11 cellular contexts compared by ENCODE assay signal in genomic region chr1:230153655-230154296, GRCh38.
DNase-seq lines count a peak whose midpoint lies in the region; ATAC-seq and TF ChIP-seq lines count a peak whose summit lies in the region.
"Had no signal": no experiment of that assay in that cellular context is flagged by ENCODE, and none has a peak within 500 bp of the region (broad histone marks: within the 10 kb centered on the region; RNA-seq: fewer than 3 reads in every experiment).

No MANE protein-coding gene starts in this region.

- H2AK5ac ChIP-seq in H9 (ENCODE audit: insufficient read length, low read length): no peak overlapping the region

- no peak overlapping the region for H2BK15ac ChIP-seq in H9 (ENCODE audit: low read depth, low read length)

- no peaks in the 10 kb centered on the region for H3K9me3 Mint-ChIP-seq in H9
- H3K9me3 Mint-ChIP-seq in Calu3 (ENCODE audit: low read depth, unreplicated experiment): no peaks in the 10 kb centered on the region
- peaks cover 5% of the 10 kb centered on the region for H3K9me3 Mint-ChIP-seq in osteocyte (ENCODE audit: unreplicated experiment)
- H3K9me3 Mint-ChIP-seq: naive B cell had no signal

- peak overlapping the region in 2 of 3 experiments; percentile 29 to 78; a peak in 1 of 7 replicates for H3K27ac Mint-ChIP-seq in H9
- no peak overlapping the region for H3K27ac Mint-ChIP-seq in Calu3 (ENCODE audit: unreplicated experiment)
- H3K27ac Mint-ChIP-seq in osteocyte (ENCODE audit: unreplicated experiment): no peak overlapping the region

- ATAC-seq in GM18907 (IDR thresholded peaks at IDR 0.05; ENCODE audit: unreplicated experiment): no peak

- H4K91ac ChIP-seq in H9 (ENCODE audit: insufficient read length, low read depth, low read length): no peak overlapping the region

- H2AFZ ChIP-seq in H9 (ENCODE audit: low read length): no peak overlapping the region

- no TSS peak for BruUV-seq in Calu3 (replicated peaks; lab: Mats Ljungman, UMichigan)

- H2BK120ac ChIP-seq in H9 (ENCODE audit: low read depth, low read length, poor library complexity, severe bottlenecking): no peak overlapping the region

- no peak overlapping the region for H4K5ac ChIP-seq in H9 (ENCODE audit: insufficient read length, low read depth, low read length)

- H3K23me2 ChIP-seq in H9 (ENCODE audit: insufficient read length, low read depth, low read length, poor library complexity, severe bottlenecking): no peaks in the 10 kb centered on the region

- H3K18ac ChIP-seq in H9 (ENCODE audit: insufficient read length, low read depth, low read length): no peak overlapping the region

- H3K4me3 Mint-ChIP-seq in H9: no peak overlapping the region
- H3K4me3 Mint-ChIP-seq in Calu3 (ENCODE audit: low read depth, unreplicated experiment): no peak overlapping the region
- H3K4me3 Mint-ChIP-seq in osteocyte (ENCODE audit: unreplicated experiment): no peak overlapping the region

- H3K36me3 ChIP-seq in right atrium auricular region: no peaks in the 10 kb centered on the region
- no peaks in the 10 kb centered on the region for H3K36me3 ChIP-seq in sigmoid colon
- no peaks in the 10 kb centered on the region for H3K36me3 ChIP-seq in ascending aorta

- intact Hi-C loops in sigmoid colon (cut with DNase I): no loop called here
- intact Hi-C loops in Calu3 (cut with micrococcal nuclease; ENCODE audit: unreplicated experiment): no loop called here
- intact Hi-C loops in ascending aorta (cut with DNase I): no loop called here

- TF ChIP-seq CTCF in H9 (conservative IDR thresholded peaks at IDR 0.05): no peak
- TF ChIP-seq CTCF in right atrium auricular region (IDR thresholded peaks at IDR 0.05): no peak
- TF ChIP-seq CTCF in sigmoid colon (IDR thresholded peaks at IDR 0.05): no peak
- no peak for TF ChIP-seq CTCF in Calu3 (IDR thresholded peaks at IDR 0.05; ENCODE audit: unreplicated experiment)
- TF ChIP-seq CTCF in ascending aorta (IDR thresholded peaks at IDR 0.05): no peak
- no peak for TF ChIP-seq CTCF in osteocyte (IDR thresholded peaks at IDR 0.05)

- no peak overlapping the region for H3K4ac ChIP-seq in H9 (ENCODE audit: low read depth, low read length)

- no peak overlapping the region for H3K56ac ChIP-seq in H9 (ENCODE audit: insufficient read length, low read depth, low read length)

- TF ChIP-seq EP300 in sigmoid colon (IDR thresholded peaks at IDR 0.05): no peak

- no CpG with 5 or more reads among the region's 10 CpGs for WGBS in H9 (ENCODE audit: extremely low coverage, insufficient read length, low lambda C conversion rate)
- 45 to 64% (median 46%) methylated on average over 10 of the region's 10 CpGs for WGBS in adipose tissue, 3 donors
- WGBS in sigmoid colon, 2 donors: 81 to 86% methylated on average over 10 of the region's 10 CpGs

- no peaks in the 10 kb centered on the region for H4K20me1 ChIP-seq in H9 (ENCODE audit: control insufficient read depth, insufficient read depth, insufficient read length)

- H3K27ac ChIP-seq in H9 (ENCODE audit: insufficient read length, low read depth, low read length) (no peak overlapping the region), adipose tissue (ENCODE audit: low read depth, low read length) (peak overlapping the region; percentile 40), right atrium auricular region (peak overlapping the region; percentile 55 to 71), sigmoid colon (peak overlapping the region; percentile 47 to 59 (median 54)), ascending aorta (no peak overlapping the region)

- no peaks in the 10 kb centered on the region; the same call in 1 of the 2 replicates for H3K79me2 ChIP-seq in H9 (ENCODE audit: insufficient read depth, low read length)

- H3K23ac ChIP-seq in H9 (ENCODE audit: insufficient read length, low read depth, low read length): no peak overlapping the region

- H3T11ph ChIP-seq in H9 (ENCODE audit: low read length): no peak overlapping the region

- H2BK12ac ChIP-seq in H9 (ENCODE audit: insufficient read length, low read depth, low read length): no peak overlapping the region

- peaks cover 47 to 54% of the 10 kb centered on the region in 2 experiments for H3K4me1 Mint-ChIP-seq in H9
- peaks cover 21% of the 10 kb centered on the region for H3K4me1 Mint-ChIP-seq in Calu3 (ENCODE audit: low read depth, unreplicated experiment)
- H3K4me1 Mint-ChIP-seq in osteocyte (ENCODE audit: unreplicated experiment): peaks cover 52% of the 10 kb centered on the region

- no peak overlapping the region for H4K8ac ChIP-seq in H9 (replicated peaks; ENCODE audit: insufficient read length, low read depth, low read length)

- H3K9ac ChIP-seq in H9 (ENCODE audit: extremely low read depth, insufficient read length, low read length): no peak overlapping the region

- no peak overlapping the region for H2BK5ac ChIP-seq in H9 (ENCODE audit: insufficient read length, low read length)

- no peaks in the 10 kb centered on the region for H3K4me1 ChIP-seq in H9 (ENCODE audit: insufficient read depth, low read length)
- H3K4me1 ChIP-seq in right atrium auricular region: peaks cover 0 to 58% of the 10 kb centered on the region in 2 donors
- H3K4me1 ChIP-seq in sigmoid colon: peaks cover 0 to 31% (median 15%) of the 10 kb centered on the region in 4 donors
- H3K4me1 ChIP-seq in ascending aorta: peaks cover 0 to 35% of the 10 kb centered on the region in 2 donors

- H3K4me3 ChIP-seq in right atrium auricular region (no peak overlapping the region), sigmoid colon (no peak overlapping the region), ascending aorta (no peak overlapping the region)

- TF ChIP-seq POLR2A in sigmoid colon (IDR thresholded peaks at IDR 0.05): no peak

- H2BK20ac ChIP-seq in H9 (ENCODE audit: low read depth, low read length, poor library complexity, severe bottlenecking): no peak overlapping the region

- DNase-seq in H9 (no peak), right atrium auricular region (ENCODE audit: low spot score) (peak; percentile 81), sigmoid colon (peak; percentile 77), Calu3 (no peak), ascending aorta (ENCODE audit: low spot score in 2 of 2) (no peak), osteocyte (ENCODE audit: extremely low spot score, unreplicated experiment) (no peak)
- DNase-seq: activated CD4-positive, alpha-beta T cell treated with anti-CD3 and anti-CD28 coated beads for 4 hours; EL; naive B cell had no signal

- no peaks in the 10 kb centered on the region for H3K27me3 Mint-ChIP-seq in H9 (ENCODE audit: low read depth)
- H3K27me3 Mint-ChIP-seq in Calu3 (ENCODE audit: unreplicated experiment): no peaks in the 10 kb centered on the region
- H3K27me3 Mint-ChIP-seq in osteocyte (ENCODE audit: unreplicated experiment): no peaks in the 10 kb centered on the region
- H3K27me3 Mint-ChIP-seq: naive B cell had no signal

- no peak overlapping the region for H3K14ac ChIP-seq in H9 (ENCODE audit: insufficient read depth, low read length)

- CTCF ChIA-PET in Calu3 (lab: Charles Lee): no interaction called here

- H3K36me3 Mint-ChIP-seq in H9 (ENCODE audit: insufficient read depth in 1 of 3, low read depth in 3 of 3) (peaks cover 0 to 8% (median 6%) of the 10 kb centered on the region in 3 experiments; a peak in 4 of 7 replicates), Calu3 (ENCODE audit: insufficient read depth, unreplicated experiment) (no peaks in the 10 kb centered on the region), osteocyte (ENCODE audit: unreplicated experiment) (peaks cover 6% of the 10 kb centered on the region)

- H3K9me3 ChIP-seq in H9 (ENCODE audit: control insufficient read depth, low read depth, low read length) (no peaks in the 10 kb centered on the region), right atrium auricular region (no peaks in the 10 kb centered on the region), sigmoid colon (no peaks in the 10 kb centered on the region), ascending aorta (no peaks in the 10 kb centered on the region)

- H3K4me2 ChIP-seq in H9 (ENCODE audit: insufficient read depth, insufficient read length, low read length): no peak overlapping the region

- H3K79me1 ChIP-seq in H9 (ENCODE audit: insufficient read depth, low read depth, low read length, poor library complexity, severe bottlenecking): peaks cover 2% of the 10 kb centered on the region

- H3K27me3 ChIP-seq in H9 (ENCODE audit: insufficient read depth, low read length) (no peaks in the 10 kb centered on the region), right atrium auricular region (no peaks in the 10 kb centered on the region), sigmoid colon (no peaks in the 10 kb centered on the region), ascending aorta (no peaks in the 10 kb centered on the region)

Comparison
In these comparisons a context has a peak if more than half of its experiments do, and no peak if none do; other contexts are left out.
1. DNase-seq: peak in right atrium auricular region (single experiment) and sigmoid colon (single experiment); none in H9 (single experiment), Calu3 (single experiment), ascending aorta (0 of 2) and osteocyte (single experiment).
2. H3K27ac ChIP-seq: peak in adipose tissue (single experiment), right atrium auricular region (2 of 2) and sigmoid colon (4 of 4); none in H9 (single experiment) and ascending aorta (0 of 2).
3. H3K27ac Mint-ChIP-seq: peak in H9 (2 of 3); none in Calu3 (single experiment) and osteocyte (single experiment).